Comparison of ENCODE assay signal across 16 cellular contexts in genomic region chr6:62528894-62529526, GRCh38.
"Had no signal": no experiment of that assay in that cellular context is flagged by ENCODE, and none has a peak within 500 bp of the region (broad histone marks: within the 10 kb centered on the region; RNA-seq: fewer than 3 reads in every experiment).

No MANE protein-coding gene starts in this region.

- H3K9me3 ChIP-seq: mucosa of descending colon, upper lobe of left lung had no signal

- DNase-seq: activated CD4-positive, alpha-beta T cell treated with anti-CD3 and anti-CD28 coated beads for 36 hours; activated CD8-positive, alpha-beta memory T cell treated with anti-CD3 and anti-CD28 coated beads, Interleukin-2, amount 50 U/mL, for 4 hours; activated CD8-positive, alpha-beta T cell treated with anti-CD3 and anti-CD28 coated beads for 36 hours; activated naive CD8-positive, alpha-beta T cell treated with anti-CD3 and anti-CD28 coated beads, Interleukin-2, amount 10 ng/mL, durations not matched to agents 7 days and 5 days; activated T-cell treated with anti-CD3 and anti-CD28 coated beads, Interleukin-2, amount 50 U/mL, for 72 hours; anterior cingulate cortex; foreskin keratinocyte; islet precursor cell; left lung; mucosa of descending colon; natural killer cell; right cardiac atrium; small intestine; upper lobe of left lung; WERI-Rb-1 had no signal

- H3K36me3 ChIP-seq: breast epithelium, left lung, upper lobe of left lung, WERI-Rb-1 had no signal

- ATAC-seq: activated CD4-positive, alpha-beta T cell treated with anti-CD3 and anti-CD28 coated beads for 36 hours; activated CD8-positive, alpha-beta T cell treated with anti-CD3 and anti-CD28 coated beads for 36 hours; activated T-cell treated with anti-CD3 and anti-CD28 coated beads, Interleukin-2, amount 50 U/mL, for 72 hours; foreskin keratinocyte; left lung; mucosa of descending colon; natural killer cell; right cardiac atrium had no signal

- H3K27me3 ChIP-seq: breast epithelium, foreskin keratinocyte, left lung, upper lobe of left lung had no signal

- H3K27ac ChIP-seq: breast epithelium, foreskin keratinocyte, left lung, upper lobe of left lung, WERI-Rb-1 had no signal

- H3K4me3 ChIP-seq: breast epithelium, left lung, mucosa of descending colon, upper lobe of left lung had no signal

- H3K4me1 ChIP-seq: breast epithelium, foreskin keratinocyte, left lung, upper lobe of left lung had no signal
